27 cellular contexts compared by ENCODE assay signal in the genomic region with DNA sequence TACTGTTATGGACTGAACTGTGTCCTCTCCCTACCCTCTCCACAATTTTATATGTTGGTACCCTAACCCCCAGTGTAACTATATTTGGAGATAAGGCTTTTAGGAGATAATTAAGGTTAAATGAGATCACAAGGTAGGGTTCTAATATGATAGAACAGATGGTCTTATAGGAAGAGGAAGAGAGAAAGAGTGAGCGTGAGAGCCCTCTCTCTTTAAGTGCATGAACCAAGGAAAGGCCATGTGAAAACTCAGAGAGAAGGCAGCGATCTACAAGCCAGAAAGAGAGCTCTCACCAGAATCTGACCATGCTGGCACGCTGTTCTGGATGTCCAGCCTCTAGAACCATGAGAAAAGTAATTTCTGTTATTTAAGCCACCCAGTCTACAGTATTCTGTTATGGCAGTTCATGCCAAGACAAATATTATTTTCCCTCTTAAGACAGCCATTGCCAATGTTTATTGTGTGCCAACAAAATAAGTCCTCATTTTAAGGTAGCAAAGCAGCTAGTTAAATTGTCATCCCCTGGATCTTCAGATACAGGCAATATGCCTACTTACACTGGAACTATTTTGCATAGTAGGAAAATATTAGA.
"Had no signal": no experiment of that assay in that cellular context is flagged by ENCODE, and none has a peak within 500 bp of the region (broad histone marks: within the 10 kb centered on the region; RNA-seq: fewer than 3 reads in every experiment).

No MANE protein-coding gene starts in this region.

- H3K4me3 ChIP-seq: adrenal gland, SJCRH30, SK-N-MC had no signal

- H3K27me3 ChIP-seq: SJCRH30 had no signal

- ATAC-seq: activated CD4-positive, alpha-beta T cell treated with anti-CD3 and anti-CD28 coated beads for 36 hours; activated CD4-positive, CD25-positive, alpha-beta regulatory T cell treated with anti-CD3 and anti-CD28 coated beads, Interleukin-2, amount 50 U/mL, for 24 hours; activated CD8-positive, alpha-beta T cell treated with anti-CD3 and anti-CD28 coated beads, Interleukin-2, amount 10 ng/mL, durations not matched to agents 7 days and 5 days; activated naive CD4-positive, alpha-beta T cell treated with anti-CD3 and anti-CD28 coated beads, Interleukin-2, amount 50 U/mL, for 72 hours; activated T-cell treated with anti-CD3 and anti-CD28 coated beads, Interleukin-2, amount 50 U/mL, for 4 hours; Panc1 had no signal

- H3K9me3 ChIP-seq: adrenal gland, SJCRH30 had no signal

- FAIRE-seq: bronchial epithelial cell, TTC549 had no signal

- H3K27ac ChIP-seq: adrenal gland, KMS-11, SJCRH30, SK-N-MC had no signal

- H3K4me1 ChIP-seq: adrenal gland, SJCRH30 had no signal

- H3K36me3 ChIP-seq: adrenal gland, SJCRH30 had no signal

- DNase-seq: activated CD4-positive, alpha-beta T cell treated with anti-CD3 and anti-CD28 coated beads for 36 hours; activated CD4-positive, alpha-beta T cell treated with anti-CD3 and anti-CD28 coated beads, Interleukin-2, amount 10 ng/mL, durations not matched to agents 7 days and 5 days; activated CD4-positive, alpha-beta T cell treated with anti-CD3 and anti-CD28 coated beads, Interleukin-2, amount 50 U/mL, for 48 hours; activated CD8-positive, alpha-beta memory T cell treated with anti-CD3 and anti-CD28 coated beads, Interleukin-2, amount 50 U/mL, for 4 hours; activated CD8-positive, alpha-beta T cell treated with anti-CD3 and anti-CD28 coated beads, Interleukin-2, amount 10 ng/mL, durations not matched to agents 7 days and 5 days; activated gamma-delta T cell treated with Interleukin-2 at 50 U/mL for 16 hours; activated naive CD4-positive, alpha-beta T cell treated with anti-CD3 and anti-CD28 coated beads for 36 hours; activated T-cell treated with anti-CD3 and anti-CD28 coated beads for 4 hours; activated T-cell treated with anti-CD3 and anti-CD28 coated beads, Interleukin-2, amount 50 U/mL, for 4 hours; adrenal gland; caudate nucleus; cerebellar nuclear complex; NCI-H1048; NCI-H146; NCI-H187; NCI-H2081 treated with DMSO at 0.1 percent for 48 hours; NCI-H345; NCI-H524 treated with DMSO at 0.1 percent for 48 hours; SHP77; SJCRH30 had no signal
